In the genomic region with DNA sequence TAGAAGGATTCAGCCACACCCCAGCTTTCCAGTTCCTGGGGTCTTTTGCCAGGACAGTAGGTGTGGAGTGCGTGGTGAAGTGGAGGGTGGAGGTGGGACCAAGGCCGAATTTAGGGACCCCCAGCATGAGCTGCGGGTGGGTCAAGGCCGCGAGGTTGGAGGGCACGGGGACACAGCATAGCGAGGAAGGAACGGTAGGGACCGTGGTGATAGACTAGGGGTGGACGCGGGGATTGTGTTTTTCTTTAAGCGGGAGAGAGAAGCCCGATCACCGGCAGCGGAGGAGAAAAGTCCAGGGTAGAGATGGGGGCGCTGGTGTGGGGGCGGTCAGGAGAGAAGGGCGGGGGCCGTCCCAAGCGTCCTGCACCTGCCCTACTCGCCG, we compare ENCODE assay signal across 10 cellular contexts. TPM values are rescaled to one million over a fixed set of nuclear protein-coding genes. Genes with fewer than 3 reads are reported as not detected.
DNase-seq lines count a peak whose midpoint lies in the region; ATAC-seq and TF ChIP-seq lines count a peak whose summit lies in the region.
"Had no signal": no experiment of that assay in that cellular context is flagged by ENCODE, and none has a peak within 500 bp of the region (broad histone marks: within the 10 kb centered on the region; RNA-seq: fewer than 3 reads in every experiment).

No MANE protein-coding gene starts in this region.

- H3K27ac Mint-ChIP-seq in naive thymus-derived CD8-positive, alpha-beta T cell, result peak overlapping the region in 1 of 10 donors; percentile 43

- H3K9me3 Mint-ChIP-seq in naive thymus-derived CD8-positive, alpha-beta T cell, result peaks cover 0 to 4% (median 0%) of the 10 kb centered on the region in 9 donors

- H3K9ac ChIP-seq in HUES48 (ENCODE audit: low read depth, low read length) (no peak overlapping the region), duodenal mucosa (ENCODE audit: low read depth in 1 of 2, low read length in 2 of 2) (peak overlapping the region in 1 of 2 donors; percentile 3)

- peaks cover 3 to 13% (median 7%) of the 10 kb centered on the region in 4 donors for H3K4me1 Mint-ChIP-seq in naive thymus-derived CD8-positive, alpha-beta T cell

- POLR2A ChIA-PET in A673 (lab: Charles Lee; ENCODE audit: low non-redundant PET), result no interaction called here
- POLR2A ChIA-PET in naive thymus-derived CD8-positive, alpha-beta T cell (lab: Charles Lee), result no interaction called here

- DNase-seq in A673 (ENCODE audit: low spot score) (no peak), EL (no peak), activated gamma-delta T cell (lab: John Stamatoyannopoulos, UW) (no peak), NCI-H2196 treated with DMSO at 0.1 percent for 48 hours (lab: John Stamatoyannopoulos, UW; ENCODE audit: unreplicated experiment) (no peak)
- no peak for DNase-seq in naive thymus-derived CD8-positive, alpha-beta T cell
- DNase-seq: NCI-H2081 treated with DMSO at 0.1 percent for 48 hours had no signal

- BruUV-seq in A673 (replicated peaks; lab: Mats Ljungman, UMichigan), result no TSS peak

- CTCF ChIA-PET in A673 (lab: Charles Lee), result no interaction called here

- intact Hi-C loops in A673 (cut with micrococcal nuclease; ENCODE audit: unreplicated experiment), result no loop called here

- peaks cover 38 to 71% (median 52%) of the 10 kb centered on the region in 5 donors for H3K27me3 Mint-ChIP-seq in naive thymus-derived CD8-positive, alpha-beta T cell

- no peak overlapping the region for H3K27ac ChIP-seq in A673 (ENCODE audit: low read depth, low read length, poor library complexity, severe bottlenecking)
- H3K27ac ChIP-seq in HUES48 (ENCODE audit: low read depth, low read length), result no peak overlapping the region
- H3K27ac ChIP-seq in duodenal mucosa (ENCODE audit: low read depth, low read length), result no peak overlapping the region

- peaks cover 27% of the 10 kb centered on the region for H3K27me3 ChIP-seq in A673 (replicated peaks; ENCODE audit: insufficient read depth, low read depth, low read length, poor library complexity)
- peaks cover 43% of the 10 kb centered on the region for H3K27me3 ChIP-seq in HUES48 (ENCODE audit: control insufficient read depth, insufficient read depth, low read length)
- peaks cover 20 to 29% of the 10 kb centered on the region in 2 donors for H3K27me3 ChIP-seq in duodenal mucosa (ENCODE audit: control insufficient read depth in 1 of 2, insufficient read depth in 2 of 2, low read length in 2 of 2)

- no peaks in the 10 kb centered on the region for H3K36me3 ChIP-seq in A673 (ENCODE audit: insufficient read depth, low read length, poor library complexity, severe bottlenecking)
- H3K36me3 ChIP-seq in HUES48 (ENCODE audit: control insufficient read depth, insufficient read depth, low read length), result no peaks in the 10 kb centered on the region
- H3K36me3 ChIP-seq in duodenal mucosa (ENCODE audit: control insufficient read depth in 1 of 2, insufficient read depth in 2 of 2, low read length in 2 of 2), result no peaks in the 10 kb centered on the region

- H3K9me3 ChIP-seq in A673 (ENCODE audit: low read depth, low read length, poor library complexity, severe bottlenecking) (peaks cover 7% of the 10 kb centered on the region), HUES48 (ENCODE audit: control insufficient read depth, insufficient read depth, low read length) (peaks cover 10% of the 10 kb centered on the region), duodenal mucosa (ENCODE audit: control insufficient read depth in 1 of 2, low read length in 2 of 2) (no peaks in the 10 kb centered on the region)

- peak overlapping the region; percentile 11 to 85 (median 72) for H3K4me3 Mint-ChIP-seq in naive thymus-derived CD8-positive, alpha-beta T cell

- peak overlapping the region; percentile 45 for H3K4me3 ChIP-seq in A673 (ENCODE audit: low read depth, low read length, poor library complexity, severe bottlenecking)
- peak overlapping the region; percentile 70 for H3K4me3 ChIP-seq in HUES48 (ENCODE audit: low read depth, low read length)
- peak overlapping the region; percentile 56 to 59 for H3K4me3 ChIP-seq in duodenal mucosa (ENCODE audit: low read depth in 1 of 2, low read length in 2 of 2)

- TF ChIP-seq CTCF in A673 (conservative IDR thresholded peaks at IDR 0.05; ENCODE audit: low read depth, low read length), result no peak

- peak in 1 of 2 donors; percentile 20 for ATAC-seq in naive thymus-derived CD8-positive, alpha-beta T cell
- no peak for ATAC-seq in GM19351 (IDR thresholded peaks at IDR 0.05; ENCODE audit: unreplicated experiment)

- H3K36me3 Mint-ChIP-seq in naive thymus-derived CD8-positive, alpha-beta T cell, result peaks cover 0 to 13% (median 2%) of the 10 kb centered on the region in 3 donors

- H3K4me1 ChIP-seq in A673 (ENCODE audit: insufficient read depth, low read length, poor library complexity, severe bottlenecking), result no peaks in the 10 kb centered on the region
- no peaks in the 10 kb centered on the region for H3K4me1 ChIP-seq in HUES48 (ENCODE audit: control insufficient read depth, insufficient read depth, low read length)
- peaks cover 6 to 12% of the 10 kb centered on the region in 2 donors for H3K4me1 ChIP-seq in duodenal mucosa (ENCODE audit: control insufficient read depth in 1 of 2, insufficient read depth in 2 of 2, low read length in 2 of 2)

RNA-seq across cellular contexts. Expression of gene B4GALNT2, which starts 0.3 kb away (rescaled TPM):
- total RNA-seq in A673 (2021), result not detected in 2 replicates
- total RNA-seq in naive thymus-derived CD8-positive, alpha-beta T cell, result under 1 TPM in 1 of 2 experiments, not detected in 1; 0.05 TPM
- polyA plus RNA-seq in naive thymus-derived CD8-positive, alpha-beta T cell, result not detected
- total RNA-seq: dermis microvascular lymphatic vessel endothelial cell had no signal
